ENCODE assay signal across 8 cellular contexts in the genomic region with DNA sequence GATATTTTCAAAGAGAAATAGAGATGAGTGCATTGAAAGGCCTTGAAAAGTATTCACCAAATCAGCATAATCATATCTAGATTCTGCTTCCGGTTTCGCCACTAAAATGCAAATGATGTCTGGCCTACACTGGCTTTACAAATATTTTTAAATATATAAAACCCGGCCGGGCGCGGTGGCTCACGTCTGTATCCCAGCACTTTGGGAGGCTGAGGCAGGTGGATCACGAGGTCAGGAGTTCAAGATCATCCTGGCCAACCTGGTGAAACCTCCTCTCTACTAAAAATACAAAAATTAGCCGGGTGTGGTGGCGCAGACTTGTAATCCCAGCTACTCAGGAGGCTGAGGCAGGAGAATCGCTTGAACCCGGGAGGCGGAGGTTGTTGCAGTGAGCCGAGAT. TPM values are rescaled to one million over a fixed set of nuclear protein-coding genes. Genes with fewer than 3 reads are reported as not detected.
DNase-seq lines count a peak whose midpoint lies in the region; TF ChIP-seq lines count a peak whose summit lies in the region.
"Not testable (repeated sequence)": the region's sequence is repeated elsewhere in the genome, so short reads cannot be mapped to it uniquely, and the experiment has no call there.

No MANE protein-coding gene starts in this region.

- not testable (repeated sequence) for H4K91ac ChIP-seq in trophoblast cell (ENCODE audit: low read depth, low read length)

- H2AFZ ChIP-seq in mammary epithelial cell (ENCODE audit: low read depth, low read length); trophoblast cell (ENCODE audit: insufficient read depth, low read length, poor library complexity): not testable (repeated sequence)

- dilution Hi-C loops in mammary epithelial cell (cut with HindIII; ENCODE audit: low sequenced_read_pairs): not testable (repeated sequence)

- H3K9me3 ChIP-seq in MG63; mammary epithelial cell (replicated peaks; ENCODE audit: insufficient read depth, low read length); left ventricle myocardium inferior (replicated peaks); trophoblast cell (ENCODE audit: insufficient read depth, low read depth, low read length); transverse colon: not testable (repeated sequence)

- peak; percentile 45 for DNase-seq in GM10266 (ENCODE audit: extremely low spot score)
- DNase-seq in MG63, mammary epithelial cell, left ventricle myocardium inferior, transverse colon: not testable (repeated sequence)
- DNase-seq in activated T-cell treated with anti-CD3 and anti-CD28 coated beads, Interleukin-2, amount 50 U/mL, for 48 hours: peak; percentile 43 to 47
- peak in 1 of 2 donors; percentile 40 for DNase-seq in trophoblast cell

- H3K4ac ChIP-seq in trophoblast cell (ENCODE audit: low read depth, low read length): peak overlapping the region; percentile 94

- not testable (repeated sequence) for H2AK5ac ChIP-seq in trophoblast cell (ENCODE audit: low read length)

- not testable (repeated sequence) for TF ChIP-seq EP300 in transverse colon (IDR thresholded peaks at IDR 0.05; ENCODE audit: low read depth)

- WGBS in mammary epithelial cell (ENCODE audit: low coverage, missing lambda C conversion rate): 93% methylated on average over 13 of the region's 14 CpGs
- WGBS in trophoblast cell (ENCODE audit: extremely low coverage, insufficient coverage, insufficient read length): no CpG with 5 or more reads among the region's 14 CpGs
- WGBS in transverse colon (ENCODE audit: low coverage in 1 of 2), 2 donors: 51 to 62% methylated on average over 8 to 14 of the region's 14 CpGs

- H3K36me3 ChIP-seq in MG63; mammary epithelial cell (ENCODE audit: insufficient read depth, low read length); left ventricle myocardium inferior; trophoblast cell (ENCODE audit: control insufficient read depth in 1 of 2, insufficient read depth in 2 of 2, low read length in 2 of 2); transverse colon: not testable (repeated sequence)

- peaks cover 64% of the 10 kb centered on the region for H3K79me2 ChIP-seq in mammary epithelial cell (ENCODE audit: insufficient read depth, low read length)
- peaks cover 12% of the 10 kb centered on the region for H3K79me2 ChIP-seq in trophoblast cell (ENCODE audit: control insufficient read depth, insufficient read depth, low read length, poor library complexity)

- CTCF ChIA-PET in mammary epithelial cell (lab: Charles Lee; ENCODE audit: low non-redundant PET): interaction anchor here (0.7 kb wide), 1 partner anchor 598 kb away, joined by 3 read pairs; no protein-coding TSS in a partner anchor

- not testable (repeated sequence) for H3K18ac ChIP-seq in trophoblast cell (ENCODE audit: low read length)

- H3K4me1 ChIP-seq in mammary epithelial cell (ENCODE audit: insufficient read depth, low read length) (peaks cover 16% of the 10 kb centered on the region), left ventricle myocardium inferior (peaks cover 42% of the 10 kb centered on the region), transverse colon (peaks cover 8 to 70% (median 33%) of the 10 kb centered on the region in 4 donors)
- H3K4me1 ChIP-seq in trophoblast cell (ENCODE audit: control insufficient read depth in 1 of 2, insufficient read depth in 2 of 2, low read length in 2 of 2): not testable (repeated sequence)

- H4K20me1 ChIP-seq in mammary epithelial cell (ENCODE audit: insufficient read depth, low read length): not testable (repeated sequence)

- not testable (repeated sequence) for H4K8ac ChIP-seq in trophoblast cell (ENCODE audit: low read depth, low read length)

- not testable (repeated sequence) for H3K27me3 ChIP-seq in MG63; mammary epithelial cell (ENCODE audit: insufficient read depth, low read length); left ventricle myocardium inferior (ENCODE audit: low read depth); trophoblast cell (ENCODE audit: insufficient read depth, low read length); transverse colon

- H3K79me1 ChIP-seq in trophoblast cell (ENCODE audit: low read length): peaks cover 11% of the 10 kb centered on the region

- intact Hi-C loops in mammary epithelial cell (cut with micrococcal nuclease): loop anchor here (10.0 kb wide), 2 partner anchors 348 to 718 kb away; partner anchors contain the start of gene GOSR1
- intact Hi-C loops in left ventricle myocardium inferior (cut with micrococcal nuclease); transverse colon (cut with DNase I; ENCODE audit: low total_unique reads): not testable (repeated sequence)

- not testable (repeated sequence) for H3K14ac ChIP-seq in trophoblast cell (ENCODE audit: low read length)

- TF ChIP-seq CTCF in GM10266 (IDR thresholded peaks at IDR 0.05; ENCODE audit: control insufficient read depth, insufficient read depth, low read depth, missing control alignments); mammary epithelial cell (conservative IDR thresholded peaks at IDR 0.05 in 1 of 2, IDR thresholded peaks at IDR 0.05 in 1 of 2; ENCODE audit: extremely low read depth in 1 of 2, insufficient read depth in 1 of 2, low read depth in 1 of 2, low read length in 2 of 2); left ventricle myocardium inferior (IDR thresholded peaks at IDR 0.05; ENCODE audit: borderline replicate concordance); transverse colon (IDR thresholded peaks at IDR 0.05): not testable (repeated sequence)

- BruUV-seq in mammary epithelial cell (replicated peaks; lab: Mats Ljungman, UMichigan): not testable (repeated sequence)

- H3K9ac ChIP-seq in mammary epithelial cell (ENCODE audit: insufficient read depth, low read length); trophoblast cell (ENCODE audit: low read length): not testable (repeated sequence)

- peak overlapping the region; percentile 90 for H3K4me2 ChIP-seq in mammary epithelial cell (ENCODE audit: insufficient read depth, low read depth, low read length)
- H3K4me2 ChIP-seq in trophoblast cell (ENCODE audit: low read length): not testable (repeated sequence)

- TF ChIP-seq POLR2A in Raji (IDR thresholded peaks at IDR 0.05; ENCODE audit: insufficient read depth, low read depth, low read length): peak; percentile 43; the same call in 1 of the 2 replicates
- not testable (repeated sequence) for TF ChIP-seq POLR2A in transverse colon (IDR thresholded peaks at IDR 0.05)

- in situ Hi-C loops in mammary epithelial cell (cut with MboI; ENCODE audit: low sequenced_read_pairs in 2 of 2); transverse colon (cut with MboI; ENCODE audit: low pct_ligation_motif_present in 1 of 4, low pct_unique_long_range_greater_than_20kb in 1 of 4, low sequenced_read_pairs in 3 of 4): not testable (repeated sequence)

- H3K23ac ChIP-seq in trophoblast cell (ENCODE audit: low read length): not testable (repeated sequence)

- peak overlapping the region; percentile 97 for H3K4me3 ChIP-seq in MG63
- not testable (repeated sequence) for H3K4me3 ChIP-seq in mammary epithelial cell (replicated peaks in 1 of 3; ENCODE audit: insufficient read depth in 1 of 3, low read depth in 2 of 3, low read length in 3 of 3); trophoblast cell (ENCODE audit: low read depth, low read length)
- H3K4me3 ChIP-seq in left ventricle myocardium inferior: peak overlapping the region; percentile 87
- peak overlapping the region in 1 of 4 donors; percentile 98 for H3K4me3 ChIP-seq in transverse colon

- not testable (repeated sequence) for H4K12ac ChIP-seq in trophoblast cell (ENCODE audit: low read depth, low read length)

- not testable (repeated sequence) for H2BK120ac ChIP-seq in trophoblast cell (ENCODE audit: insufficient read depth, low read length, poor library complexity)

- H2BK5ac ChIP-seq in trophoblast cell (ENCODE audit: low read depth, low read length, poor library complexity): not testable (repeated sequence)

- H2BK12ac ChIP-seq in trophoblast cell (ENCODE audit: low read length): not testable (repeated sequence)

- H3K27ac ChIP-seq in mammary epithelial cell (ENCODE audit: insufficient read depth, low read depth, low read length); left ventricle myocardium inferior (replicated peaks); trophoblast cell (ENCODE audit: low read depth, low read length): not testable (repeated sequence)
- peak overlapping the region; percentile 9 to 94 (median 90) for H3K27ac ChIP-seq in transverse colon

RNA-seq across cellular contexts. Expression of gene CRLF3, which starts 1.6 kb away (rescaled TPM):
- 22.0 and 25.7 TPM in 2 replicates for total RNA-seq in MG63 (2014; rRNA removed; shearing (Covaris generic); ENCODE audit: low replicate concordance)
- total RNA-seq in mammary epithelial cell: 10 to 100 TPM; 18.7 to 20.7 TPM
- 10.9 TPM for polyA plus RNA-seq in mammary epithelial cell
- 20.7 TPM for polyA minus RNA-seq in mammary epithelial cell
- 4.7 TPM for total RNA-seq in left ventricle myocardium inferior
- 11.8 and 11.9 TPM in 2 replicates for polyA plus RNA-seq in trophoblast cell (2013)
- total RNA-seq in transverse colon: 10 to 100 TPM; 15.8 to 23.1 (median 19.4) TPM

RNA-seq across cellular contexts. Expression of gene ATAD5, which starts 8.8 kb away (rescaled TPM):
- 2.4 and 7.6 TPM in 2 replicates for total RNA-seq in MG63 (2014; rRNA removed; shearing (Covaris generic); ENCODE audit: low replicate concordance)
- 1 to 10 TPM; 1.2 to 6.6 TPM for total RNA-seq in mammary epithelial cell
- 2.3 TPM for polyA plus RNA-seq in mammary epithelial cell
- 2.1 TPM for polyA minus RNA-seq in mammary epithelial cell
- total RNA-seq in left ventricle myocardium inferior: 0.36 TPM
- 7.0 TPM in 2 replicates for polyA plus RNA-seq in trophoblast cell (2013)
- total RNA-seq in transverse colon: 1 to 10 TPM in 3 of 4 donors, under 1 TPM in 1; 0.75 to 2.7 (median 1.2) TPM
